In the genomic region with DNA sequence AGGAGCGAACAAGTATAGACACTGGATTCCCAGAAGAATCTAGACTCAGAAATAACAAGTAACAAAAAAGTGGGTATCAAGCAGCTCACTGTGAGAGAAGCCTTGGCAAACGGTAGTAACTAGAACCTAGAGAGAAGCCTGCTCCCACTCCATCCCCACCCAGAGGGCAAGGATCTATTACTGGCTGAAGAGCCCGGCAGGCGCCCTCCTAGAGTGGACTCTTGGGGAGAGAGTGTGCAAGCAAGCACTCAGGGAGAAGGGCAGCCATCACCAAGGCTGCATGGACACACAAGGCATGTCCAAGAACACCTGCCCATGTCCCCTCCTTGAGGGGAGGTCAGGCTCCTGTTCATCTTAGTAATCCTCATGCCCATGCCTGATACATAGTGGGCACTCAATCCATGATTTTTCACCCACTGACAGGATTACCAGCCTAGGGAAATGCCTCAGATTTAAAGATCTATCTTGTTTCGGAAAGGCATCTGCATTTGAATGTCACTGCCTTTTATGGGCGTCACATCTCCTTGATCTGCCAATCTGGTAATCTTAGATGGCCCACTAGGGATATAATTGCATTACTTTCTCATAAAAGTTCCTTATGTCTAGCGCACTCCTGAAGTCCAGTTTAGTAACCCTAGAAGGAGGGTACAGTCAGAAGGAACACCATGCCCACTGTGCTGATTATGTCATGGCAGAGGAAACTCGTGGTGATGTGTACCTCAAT, we compare ENCODE assay signal across 22 cellular contexts. TPM values are rescaled to one million over a fixed set of nuclear protein-coding genes. Genes with fewer than 3 reads are reported as not detected.
DNase-seq lines count a peak whose midpoint lies in the region; ATAC-seq, FAIRE-seq and TF ChIP-seq lines count a peak whose summit lies in the region.
"Had no signal": no experiment of that assay in that cellular context is flagged by ENCODE, and none has a peak within 500 bp of the region (broad histone marks: within the 10 kb centered on the region; RNA-seq: fewer than 3 reads in every experiment).

No MANE protein-coding gene starts in this region.

- H3K36me3 ChIP-seq in astrocyte (ENCODE audit: insufficient read depth, low read length) (peaks cover 17% of the 10 kb centered on the region), lower lobe of right lung (peaks cover 5% of the 10 kb centered on the region)

- H3K4me1 Mint-ChIP-seq in astrocyte (ENCODE audit: low read depth, unreplicated experiment), result peaks cover 58% of the 10 kb centered on the region
- no peaks in the 10 kb centered on the region for H3K4me1 Mint-ChIP-seq in stimulated activated effector memory CD8-positive, alpha-beta T cell treated with anti-CD3 and anti-CD28 coated beads, Interleukin-12 subunit alpha, Interleukin-12 subunit beta, amount 100 ng/mL, for 72 hours
- H3K4me1 Mint-ChIP-seq: activated CD4-positive, alpha-beta T cell treated with anti-CD3 and anti-CD28 coated beads, Interleukin-2, amount 10 ng/mL, durations not matched to agents 7 days and 5 days; activated naive CD8-positive, alpha-beta T cell treated with anti-CD3 and anti-CD28 coated beads, Interleukin-2, amount 50 U/mL, for 24 hours; CD4-positive, alpha-beta memory T cell had no signal

- DNase-seq in HEK293T (ENCODE audit: extremely low spot score) (no peak), astrocyte (ENCODE audit: low read depth) (no peak), lower lobe of right lung (no peak), DMS 273 treated with DMSO at 0.1 percent for 48 hours (lab: John Stamatoyannopoulos, UW) (no peak), Kasumi-1 (lab: John Stamatoyannopoulos, UW) (no peak), HT-29 (ENCODE audit: low spot score) (no peak), NCI-H1048 (lab: John Stamatoyannopoulos, UW) (no peak)
- DNase-seq in stimulated activated effector memory CD8-positive, alpha-beta T cell treated with anti-CD3 and anti-CD28 coated beads, Interleukin-12 subunit alpha, Interleukin-12 subunit beta, amount 100 ng/mL, for 72 hours (ENCODE audit: low spot score in 2 of 2), result no peak
- DNase-seq: activated CD4-positive, alpha-beta T cell treated with anti-CD3 and anti-CD28 coated beads, Interleukin-2, amount 10 ng/mL, durations not matched to agents 7 days and 5 days; activated CD8-positive, alpha-beta memory T cell treated with anti-CD3 and anti-CD28 coated beads, Interleukin-2, amount 50 U/mL, for 4 hours; activated effector memory CD4-positive, alpha-beta T cell treated with Interleukin-2 at 50 U/mL for 16 hours; activated naive CD8-positive, alpha-beta T cell treated with anti-CD3 and anti-CD28 coated beads, Interleukin-2, amount 50 U/mL, for 24 hours; CD4-positive, alpha-beta memory T cell; DMS53; erythroblast; HCEC 1CT; NCI-H1092; NCI-H510A treated with DMSO at 0.1 percent for 48 hours; stimulated activated CD4-positive, alpha-beta T cell treated with anti-CD3 and anti-CD28 coated beads, Interleukin-4, amount 100 ng/mL, for 24 hours had no signal

- no peak overlapping the region for H3K27ac ChIP-seq in astrocyte (ENCODE audit: low read depth, low read length)
- no peak overlapping the region for H3K27ac ChIP-seq in lower lobe of right lung

- peaks cover 96% of the 10 kb centered on the region for H4K20me1 ChIP-seq in astrocyte (ENCODE audit: insufficient read depth, low read length)

- H3K9ac ChIP-seq in astrocyte (ENCODE audit: low read length), result no peak overlapping the region

- H3K4me1 ChIP-seq in astrocyte (ENCODE audit: insufficient read depth, low read length) (peaks cover 7% of the 10 kb centered on the region), lower lobe of right lung (peaks cover 57% of the 10 kb centered on the region)

- H3K9me3 ChIP-seq in astrocyte (ENCODE audit: insufficient read depth, low read depth, low read length), result no peaks in the 10 kb centered on the region
- no peaks in the 10 kb centered on the region for H3K9me3 ChIP-seq in lower lobe of right lung

- H3K27me3 Mint-ChIP-seq in astrocyte (ENCODE audit: low read depth, unreplicated experiment), result no peaks in the 10 kb centered on the region
- H3K27me3 Mint-ChIP-seq: activated naive CD8-positive, alpha-beta T cell treated with anti-CD3 and anti-CD28 coated beads, Interleukin-2, amount 50 U/mL, for 24 hours had no signal

- no peak overlapping the region for H3K4me2 ChIP-seq in astrocyte (ENCODE audit: low read length)

- no peaks in the 10 kb centered on the region for H3K9me3 Mint-ChIP-seq in astrocyte (ENCODE audit: unreplicated experiment)
- H3K9me3 Mint-ChIP-seq in stimulated activated effector memory CD8-positive, alpha-beta T cell treated with anti-CD3 and anti-CD28 coated beads, Interleukin-12 subunit alpha, Interleukin-12 subunit beta, amount 100 ng/mL, for 72 hours, result no peaks in the 10 kb centered on the region
- H3K9me3 Mint-ChIP-seq: activated CD4-positive, alpha-beta T cell treated with anti-CD3 and anti-CD28 coated beads, Interleukin-2, amount 10 ng/mL, durations not matched to agents 7 days and 5 days; activated naive CD8-positive, alpha-beta T cell treated with anti-CD3 and anti-CD28 coated beads, Interleukin-2, amount 50 U/mL, for 24 hours; CD4-positive, alpha-beta memory T cell had no signal

- CTCF ChIA-PET in HEK293T (lab: Yijun Ruan, JAX), result interaction anchor here (1.5 kb wide), 2 partner anchors 11 to 58 kb away, joined by 3 to 7 read pairs; no protein-coding TSS in a partner anchor

- H2AFZ ChIP-seq in astrocyte (ENCODE audit: low read depth, low read length), result no peak overlapping the region

- peak; percentile 58 to 62 for ATAC-seq in lower lobe of right lung
- ATAC-seq in stimulated activated effector memory CD8-positive, alpha-beta T cell treated with anti-CD3 and anti-CD28 coated beads, Interleukin-12 subunit alpha, Interleukin-12 subunit beta, amount 100 ng/mL, for 72 hours, result peak; percentile 28
- ATAC-seq: activated naive CD8-positive, alpha-beta T cell treated with anti-CD3 and anti-CD28 coated beads, Interleukin-2, amount 50 U/mL, for 24 hours; K562 had no signal

- no peak overlapping the region for H3K4me3 Mint-ChIP-seq in astrocyte (ENCODE audit: unreplicated experiment)
- no peak overlapping the region for H3K4me3 Mint-ChIP-seq in stimulated activated effector memory CD8-positive, alpha-beta T cell treated with anti-CD3 and anti-CD28 coated beads, Interleukin-12 subunit alpha, Interleukin-12 subunit beta, amount 100 ng/mL, for 72 hours
- H3K4me3 Mint-ChIP-seq: activated CD4-positive, alpha-beta T cell treated with anti-CD3 and anti-CD28 coated beads, Interleukin-2, amount 10 ng/mL, durations not matched to agents 7 days and 5 days; activated naive CD8-positive, alpha-beta T cell treated with anti-CD3 and anti-CD28 coated beads, Interleukin-2, amount 50 U/mL, for 24 hours; CD4-positive, alpha-beta memory T cell had no signal

- intact Hi-C loops in lower lobe of right lung (cut with DNase I), result no loop called here

- H3K27me3 ChIP-seq in astrocyte (ENCODE audit: insufficient read depth, low read length) (no peaks in the 10 kb centered on the region), lower lobe of right lung (ENCODE audit: low read depth) (no peaks in the 10 kb centered on the region)

- TF ChIP-seq CTCF in astrocyte (IDR thresholded peaks at IDR 0.05; ENCODE audit: insufficient read depth, low read depth, low read length) (no peak), lower lobe of right lung (IDR thresholded peaks at IDR 0.05) (no peak)

- H3K27ac Mint-ChIP-seq in astrocyte (ENCODE audit: unreplicated experiment), result peak overlapping the region; percentile 78
- no peak overlapping the region for H3K27ac Mint-ChIP-seq in stimulated activated effector memory CD8-positive, alpha-beta T cell treated with anti-CD3 and anti-CD28 coated beads, Interleukin-12 subunit alpha, Interleukin-12 subunit beta, amount 100 ng/mL, for 72 hours
- H3K27ac Mint-ChIP-seq: activated CD4-positive, alpha-beta T cell treated with anti-CD3 and anti-CD28 coated beads, Interleukin-2, amount 10 ng/mL, durations not matched to agents 7 days and 5 days; activated naive CD8-positive, alpha-beta T cell treated with anti-CD3 and anti-CD28 coated beads, Interleukin-2, amount 50 U/mL, for 24 hours; CD4-positive, alpha-beta memory T cell had no signal

- FAIRE-seq in astrocyte (lab: Jason Lieb, UNC), result no peak
- FAIRE-seq: bronchial epithelial cell, GM12891, K562 had no signal

- H3K36me3 Mint-ChIP-seq in astrocyte (ENCODE audit: low read depth, unreplicated experiment), result peaks cover 30% of the 10 kb centered on the region
- H3K36me3 Mint-ChIP-seq in stimulated activated effector memory CD8-positive, alpha-beta T cell treated with anti-CD3 and anti-CD28 coated beads, Interleukin-12 subunit alpha, Interleukin-12 subunit beta, amount 100 ng/mL, for 72 hours, result no peaks in the 10 kb centered on the region
- H3K36me3 Mint-ChIP-seq: CD4-positive, alpha-beta memory T cell had no signal

- no peak overlapping the region for H3K4me3 ChIP-seq in astrocyte (ENCODE audit: insufficient read depth, low read depth, low read length)
- no peak overlapping the region for H3K4me3 ChIP-seq in lower lobe of right lung
- H3K4me3 ChIP-seq: K562 had no signal

- peaks cover 99% of the 10 kb centered on the region for H3K79me2 ChIP-seq in astrocyte (ENCODE audit: insufficient read depth, low read length)

- POLR2A ChIA-PET in HEK293T (lab: Yijun Ruan, JAX), result interaction anchor here (1.4 kb wide), 1 partner anchor 10 kb away, joined by 3 read pairs; no protein-coding TSS in a partner anchor

TF ChIP-seq in HEK293T, 16 proteins besides CTCF, POLR2A, EP300 and RAD21:
- TF ChIP-seq ARNT (IDR thresholded peaks at IDR 0.05), result no peak
- no peak for TF ChIP-seq CTBP1 (IDR thresholded peaks at IDR 0.05; ENCODE audit: borderline replicate concordance)
- TF ChIP-seq L3MBTL2 (conservative IDR thresholded peaks at IDR 0.05), result no peak
- TF ChIP-seq NFRKB (IDR thresholded peaks at IDR 0.05), result no peak
- no peak for TF ChIP-seq TARDBP (IDR thresholded peaks at IDR 0.05)
- TF ChIP-seq SP1 (IDR thresholded peaks at IDR 0.05), result no peak
- TF ChIP-seq SUZ12 (IDR thresholded peaks at IDR 0.05), result no peak
- TF ChIP-seq, protein P1, sequence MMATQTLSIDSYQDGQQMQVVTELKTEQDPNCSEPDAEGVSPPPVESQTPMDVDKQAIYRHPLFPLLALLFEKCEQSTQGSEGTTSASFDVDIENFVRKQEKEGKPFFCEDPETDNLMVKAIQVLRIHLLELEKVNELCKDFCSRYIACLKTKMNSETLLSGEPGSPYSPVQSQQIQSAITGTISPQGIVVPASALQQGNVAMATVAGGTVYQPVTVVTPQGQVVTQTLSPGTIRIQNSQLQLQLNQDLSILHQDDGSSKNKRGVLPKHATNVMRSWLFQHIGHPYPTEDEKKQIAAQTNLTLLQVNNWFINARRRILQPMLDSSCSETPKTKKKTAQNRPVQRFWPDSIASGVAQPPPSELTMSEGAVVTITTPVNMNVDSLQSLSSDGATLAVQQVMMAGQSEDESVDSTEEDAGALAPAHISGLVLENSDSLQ (IDR thresholded peaks at IDR 0.05), result peak; percentile 21; the same call in 1 of the 2 replicates
- no peak for TF ChIP-seq ZNF384 (IDR thresholded peaks at IDR 0.05)

RNA-seq across cellular contexts. Expression of a gene that starts 14.5 kb away (rescaled TPM):
- total RNA-seq in astrocyte (515 and 538 TPM in 2 replicates), lower lobe of right lung (151 TPM)
- total RNA-seq in HT-29 (2014; rRNA removed; shearing (Covaris generic)), result 3.2 and 6.3 TPM in 2 replicates

Comparison
In these comparisons a context has a peak if more than half of its experiments do, and no peak if none do; other contexts are left out.
1. RNA of a gene that starts 14.5 kb away (total RNA-seq): 515 to 538 TPM in astrocyte and 151 TPM in lower lobe of right lung (single experiment); 3.2 to 6.3 TPM in HT-29; every median in the first group is over 10 times any median in the second.